Comparison of ENCODE assay signal across 12 cellular contexts in the genomic region with DNA sequence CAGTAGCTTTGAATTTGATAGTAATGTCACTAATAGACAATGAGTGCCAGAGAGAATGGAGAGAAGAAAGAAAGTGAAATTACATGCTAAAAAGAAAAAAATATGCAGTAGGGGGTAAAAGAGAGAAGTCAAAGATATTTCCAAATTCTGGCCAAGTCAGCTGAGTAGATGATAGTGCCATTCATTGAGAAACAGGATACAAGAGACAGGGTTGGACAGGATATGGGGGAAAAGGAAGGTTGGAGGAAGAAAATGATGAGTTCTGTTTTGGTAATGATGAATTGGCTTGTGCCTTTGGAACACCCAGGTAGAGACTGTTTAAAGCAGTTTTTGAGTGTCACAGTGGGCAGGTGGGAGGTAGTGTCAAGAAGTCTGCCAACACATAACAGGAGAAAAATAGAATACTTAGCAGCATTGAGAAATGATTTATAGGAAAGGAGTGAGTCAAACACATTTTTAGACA.
DNase-seq lines count a peak whose midpoint lies in the region; ATAC-seq, FAIRE-seq and TF ChIP-seq lines count a peak whose summit lies in the region.
"Had no signal": no experiment of that assay in that cellular context is flagged by ENCODE, and none has a peak within 500 bp of the region (broad histone marks: within the 10 kb centered on the region; RNA-seq: fewer than 3 reads in every experiment).

No MANE protein-coding gene starts in this region.

- H4K20me1 ChIP-seq in endothelial cell of umbilical vein (replicated peaks; ENCODE audit: control insufficient read depth, extremely low read depth, insufficient read depth, low read length) = no peaks in the 10 kb centered on the region

- H3K9me3 ChIP-seq in Panc1 (ENCODE audit: control insufficient read depth, insufficient read depth, low read depth, low read length) (peaks cover 8% of the 10 kb centered on the region; the same call in 1 of the 2 replicates), endothelial cell of umbilical vein (replicated peaks; ENCODE audit: control insufficient read depth, insufficient read depth, low read length) (no peaks in the 10 kb centered on the region)
- H3K9me3 ChIP-seq: mucosa of descending colon had no signal

- no peaks in the 10 kb centered on the region for H3K79me2 ChIP-seq in endothelial cell of umbilical vein (ENCODE audit: control insufficient read depth, insufficient read depth, low read length)

- no peaks in the 10 kb centered on the region for H3K9me1 ChIP-seq in endothelial cell of umbilical vein (replicated peaks; ENCODE audit: control insufficient read depth, extremely low read depth, insufficient read depth, low read length)

- peak; percentile 35 for DNase-seq in HCEC 1CT
- DNase-seq in Panc1 (ENCODE audit: low read depth, low spot score) = no peak
- no peak for DNase-seq in endothelial cell of umbilical vein (ENCODE audit: low read depth, low spot score)
- DNase-seq in stromal cell of bone marrow (ENCODE audit: low read depth) = peak; percentile 18
- no peak for DNase-seq in NCI-H748 (lab: John Stamatoyannopoulos, UW; ENCODE audit: unreplicated experiment)
- no peak for DNase-seq in germinal center (ENCODE audit: low spot score)
- no peak for DNase-seq in NCI-H2171 (lab: John Stamatoyannopoulos, UW)
- DNase-seq: activated CD4-positive, alpha-beta memory T cell treated with anti-CD3 and anti-CD28 coated beads, Interleukin-2, amount 10 ng/mL, durations not matched to agents 7 days and 5 days; MM.1S had no signal

- H3K27ac ChIP-seq in Panc1 (ENCODE audit: low read length) = peak overlapping the region; percentile 99
- peak overlapping the region; percentile 99 for H3K27ac ChIP-seq in endothelial cell of umbilical vein (ENCODE audit: insufficient read depth, low read depth, low read length)

- dilution Hi-C loops in endothelial cell of umbilical vein (cut with MboI; ENCODE audit: extremely low pct_ligation_motif_present, low sequenced_read_pairs) = no loop called here

- H3K4me1 ChIP-seq in Panc1 (ENCODE audit: control insufficient read depth, insufficient read depth, low read length) = peaks cover 36% of the 10 kb centered on the region
- peaks cover 43% of the 10 kb centered on the region for H3K4me1 ChIP-seq in endothelial cell of umbilical vein (ENCODE audit: control insufficient read depth, extremely low read depth, insufficient read depth, low read length)

- H3K4me2 ChIP-seq in endothelial cell of umbilical vein (ENCODE audit: insufficient read depth, low read length) = peak overlapping the region; percentile 70

- no peaks in the 10 kb centered on the region for H3K36me3 ChIP-seq in Panc1 (ENCODE audit: control insufficient read depth, insufficient read depth, low read length)
- H3K36me3 ChIP-seq in endothelial cell of umbilical vein (ENCODE audit: control insufficient read depth in 2 of 2, extremely low read depth in 1 of 2, insufficient read depth in 2 of 2, low read length in 2 of 2) = no peaks in the 10 kb centered on the region

- H3K27me3 ChIP-seq in Panc1 (ENCODE audit: control insufficient read depth, insufficient read depth, low read length) = no peaks in the 10 kb centered on the region
- no peaks in the 10 kb centered on the region for H3K27me3 ChIP-seq in endothelial cell of umbilical vein (ENCODE audit: control insufficient read depth in 2 of 2, insufficient read depth in 2 of 2, low read length in 2 of 2)

- TF ChIP-seq CTCF in Panc1 (IDR thresholded peaks at IDR 0.05) (no peak), endothelial cell of umbilical vein (IDR thresholded peaks at IDR 0.05; ENCODE audit: extremely low read depth in 1 of 2, insufficient read depth in 1 of 2, low read depth in 1 of 2, low read length in 2 of 2) (no peak)

- no peak overlapping the region for H2AFZ ChIP-seq in endothelial cell of umbilical vein (ENCODE audit: low read depth, low read length)

- H3K9ac ChIP-seq in endothelial cell of umbilical vein (replicated peaks; ENCODE audit: extremely low read depth, insufficient read depth, low read length) = peak overlapping the region; percentile 40

- BruUV-seq in Panc1 (replicated peaks; lab: Mats Ljungman, UMichigan) (no TSS peak), endothelial cell of umbilical vein (replicated peaks; lab: Mats Ljungman, UMichigan) (TSS peak; percentile 41)

- CTCF ChIA-PET in Panc1 (lab: Charles Lee) (no interaction called here), endothelial cell of umbilical vein (lab: Charles Lee) (interaction anchor here (0.5 to 3.3 kb wide), 3 partner anchors 71 to 155 kb away, joined by 3 to 35 read pairs (median 6); no protein-coding TSS in a partner anchor)

- TF ChIP-seq POLR2A in endothelial cell of umbilical vein (IDR thresholded peaks at IDR 0.05; ENCODE audit: low read depth, low read length) = no peak

- in situ Hi-C loops in Panc1 (cut with HindIII; ENCODE audit: low pct_unique_long_range_greater_than_20kb, low sequenced_read_pairs) = no loop called here

- intact Hi-C loops in Panc1 (cut with micrococcal nuclease; ENCODE audit: unreplicated experiment) = loop anchor here (2.0 kb wide), 1 partner anchor 20 kb away; no protein-coding TSS in a partner anchor
- intact Hi-C loops in endothelial cell of umbilical vein (cut with micrococcal nuclease) = no loop called here

- H3K4me3 ChIP-seq in Panc1 (ENCODE audit: low read depth in 2 of 2, low read length in 2 of 2) (no peak overlapping the region), endothelial cell of umbilical vein (replicated peaks in 1 of 3; ENCODE audit: insufficient read depth in 1 of 3, low read depth in 1 of 3, low read length in 3 of 3) (no peak overlapping the region)
- H3K4me3 ChIP-seq: GM12878, mucosa of descending colon had no signal

- POLR2A ChIA-PET in Panc1 (lab: Charles Lee) = no interaction called here
- POLR2A ChIA-PET in endothelial cell of umbilical vein (lab: Charles Lee) = no interaction called here

- no peak for FAIRE-seq in endothelial cell of umbilical vein (lab: Jason Lieb, UNC)
- FAIRE-seq: GM12878 had no signal

- ATAC-seq in Panc1 (no peak), GM19455 (IDR thresholded peaks at IDR 0.05; ENCODE audit: unreplicated experiment) (no peak)
- ATAC-seq: GM12878 had no signal

TF ChIP-seq in endothelial cell of umbilical vein, 7 proteins besides CTCF, POLR2A, EP300 and RAD21:
- TF ChIP-seq FOS (IDR thresholded peaks at IDR 0.05; ENCODE audit: borderline replicate concordance, insufficient read depth, low read length) (no peak), GATA2 (IDR thresholded peaks at IDR 0.05; ENCODE audit: insufficient read depth, insufficient read length, low read depth, low read length) (no peak), MYC (IDR thresholded peaks at IDR 0.05; ENCODE audit: low read depth, low read length) (no peak), EZH2 (IDR thresholded peaks at IDR 0.05; ENCODE audit: borderline replicate concordance, low read depth, low read length, severe bottlenecking) (no peak)
- TF ChIP-seq, protein P1, sequence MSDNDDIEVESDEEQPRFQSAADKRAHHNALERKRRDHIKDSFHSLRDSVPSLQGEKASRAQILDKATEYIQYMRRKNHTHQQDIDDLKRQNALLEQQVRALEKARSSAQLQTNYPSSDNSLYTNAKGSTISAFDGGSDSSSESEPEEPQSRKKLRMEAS (IDR thresholded peaks at IDR 0.05; ENCODE audit: insufficient read depth, insufficient read length) = no peak
TF ChIP-seq in endothelial cell of umbilical vein: peak in this region for 0.

Comparison
In these comparisons a context has a peak if more than half of its experiments do, and no peak if none do; other contexts are left out.
1. DNase-seq: peak in HCEC 1CT (single experiment) and stromal cell of bone marrow (single experiment); none in Panc1 (single experiment), endothelial cell of umbilical vein (single experiment), NCI-H748 (single experiment), germinal center (single experiment) and NCI-H2171 (single experiment).